ENCODE assay signal across 1 cellular context in the genomic region with DNA sequence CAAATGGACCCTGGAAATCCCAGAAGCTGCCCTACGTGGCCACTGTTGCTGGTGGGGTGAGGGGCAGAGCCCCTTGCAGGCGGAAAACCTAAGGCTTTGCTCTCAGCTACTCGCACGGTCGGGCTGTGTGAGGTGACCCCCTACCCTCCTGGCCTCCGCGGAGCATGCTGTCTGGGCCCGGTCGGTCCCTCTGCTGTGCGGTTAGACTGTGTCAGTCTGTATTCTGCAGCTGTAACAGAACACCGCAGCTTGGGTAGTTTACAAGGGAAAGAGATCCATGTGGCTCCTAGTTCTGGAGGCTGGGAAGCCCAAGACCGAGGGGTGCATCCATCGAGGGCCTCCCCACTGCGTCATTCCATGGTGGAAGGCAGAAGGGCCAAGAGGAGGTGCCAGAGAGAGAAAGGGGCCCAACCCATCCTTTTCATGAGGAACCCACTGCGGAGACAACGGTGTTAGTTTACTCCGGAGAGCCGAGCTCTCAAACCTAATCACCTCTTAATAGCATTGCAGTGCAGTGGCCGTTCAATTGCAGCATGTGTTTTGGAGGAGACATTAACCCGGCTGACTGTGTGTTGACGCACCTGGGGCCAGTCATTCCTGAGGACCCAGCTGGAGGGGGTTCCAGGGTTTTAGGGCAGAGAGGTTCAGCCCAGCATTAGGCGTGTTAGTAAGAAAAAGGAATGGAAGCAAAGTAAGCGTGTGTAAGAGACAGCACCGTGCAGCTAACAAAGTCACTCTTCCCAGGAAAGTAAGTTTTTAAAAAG.
TF ChIP-seq lines count a peak whose summit lies in the region.

No MANE protein-coding gene starts in this region.

TF ChIP-seq in WTC11, 78 proteins besides CTCF, POLR2A, EP300 and RAD21 (continued from another document):
- TF ChIP-seq, protein P1, sequence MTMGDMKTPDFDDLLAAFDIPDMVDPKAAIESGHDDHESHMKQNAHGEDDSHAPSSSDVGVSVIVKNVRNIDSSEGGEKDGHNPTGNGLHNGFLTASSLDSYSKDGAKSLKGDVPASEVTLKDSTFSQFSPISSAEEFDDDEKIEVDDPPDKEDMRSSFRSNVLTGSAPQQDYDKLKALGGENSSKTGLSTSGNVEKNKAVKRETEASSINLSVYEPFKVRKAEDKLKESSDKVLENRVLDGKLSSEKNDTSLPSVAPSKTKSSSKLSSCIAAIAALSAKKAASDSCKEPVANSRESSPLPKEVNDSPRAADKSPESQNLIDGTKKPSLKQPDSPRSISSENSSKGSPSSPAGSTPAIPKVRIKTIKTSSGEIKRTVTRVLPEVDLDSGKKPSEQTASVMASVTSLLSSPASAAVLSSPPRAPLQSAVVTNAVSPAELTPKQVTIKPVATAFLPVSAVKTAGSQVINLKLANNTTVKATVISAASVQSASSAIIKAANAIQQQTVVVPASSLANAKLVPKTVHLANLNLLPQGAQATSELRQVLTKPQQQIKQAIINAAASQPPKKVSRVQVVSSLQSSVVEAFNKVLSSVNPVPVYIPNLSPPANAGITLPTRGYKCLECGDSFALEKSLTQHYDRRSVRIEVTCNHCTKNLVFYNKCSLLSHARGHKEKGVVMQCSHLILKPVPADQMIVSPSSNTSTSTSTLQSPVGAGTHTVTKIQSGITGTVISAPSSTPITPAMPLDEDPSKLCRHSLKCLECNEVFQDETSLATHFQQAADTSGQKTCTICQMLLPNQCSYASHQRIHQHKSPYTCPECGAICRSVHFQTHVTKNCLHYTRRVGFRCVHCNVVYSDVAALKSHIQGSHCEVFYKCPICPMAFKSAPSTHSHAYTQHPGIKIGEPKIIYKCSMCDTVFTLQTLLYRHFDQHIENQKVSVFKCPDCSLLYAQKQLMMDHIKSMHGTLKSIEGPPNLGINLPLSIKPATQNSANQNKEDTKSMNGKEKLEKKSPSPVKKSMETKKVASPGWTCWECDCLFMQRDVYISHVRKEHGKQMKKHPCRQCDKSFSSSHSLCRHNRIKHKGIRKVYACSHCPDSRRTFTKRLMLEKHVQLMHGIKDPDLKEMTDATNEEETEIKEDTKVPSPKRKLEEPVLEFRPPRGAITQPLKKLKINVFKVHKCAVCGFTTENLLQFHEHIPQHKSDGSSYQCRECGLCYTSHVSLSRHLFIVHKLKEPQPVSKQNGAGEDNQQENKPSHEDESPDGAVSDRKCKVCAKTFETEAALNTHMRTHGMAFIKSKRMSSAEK (CRISPR knock-in tag; IDR thresholded peaks at IDR 0.05; ENCODE audit: borderline replicate concordance): no peak
TF ChIP-seq in WTC11: peak in this region for 0.
